Comparison of ENCODE assay signal across 16 cellular contexts in the genomic region with DNA sequence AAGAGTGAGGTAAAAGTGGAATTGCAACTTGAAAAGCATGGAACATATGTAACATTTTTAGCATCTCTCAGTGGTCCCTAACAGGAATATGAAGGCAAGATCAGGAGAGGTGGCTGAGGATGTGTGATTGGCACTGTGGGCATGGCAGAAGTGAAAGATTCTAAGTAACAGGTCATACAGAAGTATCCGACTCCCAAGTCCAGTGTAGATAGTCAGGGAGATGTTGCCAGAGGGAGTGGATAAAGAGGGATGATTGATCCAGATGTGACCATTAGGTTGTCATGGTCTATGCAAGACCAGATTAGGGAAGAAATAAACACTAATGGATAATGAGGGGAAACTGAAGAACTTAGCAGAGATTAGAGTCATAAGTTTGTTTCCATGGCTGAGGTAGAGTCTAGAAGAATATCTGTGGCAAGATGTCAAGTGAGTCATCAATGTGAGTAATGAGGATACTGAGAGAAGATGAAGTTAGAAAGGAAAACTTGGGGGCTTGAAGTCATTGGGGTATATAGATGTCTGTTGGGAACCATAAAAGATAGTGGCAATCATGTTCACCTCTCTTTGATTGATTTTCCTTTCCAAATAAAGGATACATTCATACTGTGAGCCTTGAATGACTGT. TPM values are rescaled to one million over a fixed set of nuclear protein-coding genes. Genes with fewer than 3 reads are reported as not detected.
DNase-seq lines count a peak whose midpoint lies in the region; ATAC-seq, FAIRE-seq and TF ChIP-seq lines count a peak whose summit lies in the region.
"Had no signal": no experiment of that assay in that cellular context is flagged by ENCODE, and none has a peak within 500 bp of the region (broad histone marks: within the 10 kb centered on the region; RNA-seq: fewer than 3 reads in every experiment).

No MANE protein-coding gene starts in this region.

- in situ Hi-C loops in ACHN (cut with HindIII; ENCODE audit: low pct_ligation_motif_present, low pct_unique_long_range_greater_than_20kb, low sequenced_read_pairs), result no loop called here

- H3K4me3 Mint-ChIP-seq in endodermal cell, result no peak overlapping the region
- H3K4me3 Mint-ChIP-seq: CD4-positive, CD25-positive, alpha-beta regulatory T cell had no signal

- peak; percentile 93 for FAIRE-seq in H54 (lab: Jason Lieb, UNC)

- H3K27ac ChIP-seq in heart right ventricle, result peak overlapping the region in 2 of 10 donors; percentile 4 to 5
- no peak overlapping the region for H3K27ac ChIP-seq in endodermal cell (ENCODE audit: low read depth, low read length)
- H3K27ac ChIP-seq: cardiac muscle cell, Peyer's patch had no signal

- no peaks in the 10 kb centered on the region for H3K27me3 Mint-ChIP-seq in endodermal cell (ENCODE audit: insufficient read depth)

- peaks cover 0 to 51% (median 0%) of the 10 kb centered on the region in 9 donors for H3K4me1 ChIP-seq in heart right ventricle
- H3K4me1 ChIP-seq in endodermal cell (ENCODE audit: control insufficient read depth, insufficient read depth, low read length), result no peaks in the 10 kb centered on the region
- H3K4me1 ChIP-seq: Peyer's patch had no signal

- H3K36me3 ChIP-seq in heart right ventricle, result peaks cover 0 to 33% (median 0%) of the 10 kb centered on the region in 9 donors
- no peaks in the 10 kb centered on the region for H3K36me3 ChIP-seq in endodermal cell (ENCODE audit: control insufficient read depth, insufficient read depth, low read length)
- H3K36me3 ChIP-seq: cardiac muscle cell, Peyer's patch had no signal

- no peaks in the 10 kb centered on the region for H3K9me3 Mint-ChIP-seq in endodermal cell
- H3K9me3 Mint-ChIP-seq: CD4-positive, CD25-positive, alpha-beta regulatory T cell had no signal

- no peaks in the 10 kb centered on the region for H3K9me3 ChIP-seq in heart right ventricle
- H3K9me3 ChIP-seq in endodermal cell (ENCODE audit: control insufficient read depth, low read length), result no peaks in the 10 kb centered on the region
- H3K9me3 ChIP-seq: Peyer's patch had no signal

- DNase-seq in ACHN (peak; percentile 23), H54 (ENCODE audit: insufficient read length, low spot score) (no peak), amniotic stem cell (lab: John Stamatoyannopoulos, UW) (peak; percentile 56), heart right ventricle (no peak), DMS 273 (lab: John Stamatoyannopoulos, UW; ENCODE audit: unreplicated experiment) (no peak), endodermal cell (no peak), AML-193 (lab: John Stamatoyannopoulos, UW) (no peak)
- DNase-seq: CD4-positive, CD25-positive, alpha-beta regulatory T cell; foreskin melanocyte; KG1; Peyer's patch; stimulated activated CD4-positive, alpha-beta T cell treated with anti-CD3 and anti-CD28 coated beads, Interleukin-12 subunit alpha, Interleukin-12 subunit beta, amount 100 ng/mL, for 4 hours had no signal

- intact Hi-C loops in heart right ventricle (cut with DNase I), result loop anchor here (1.0 to 10.0 kb wide), 10 partner anchors 45 to 162 kb away; no protein-coding TSS in a partner anchor

- H3K4me3 ChIP-seq in heart right ventricle (no peak overlapping the region), endodermal cell (ENCODE audit: low read length) (no peak overlapping the region)
- H3K4me3 ChIP-seq: cardiac muscle cell, Peyer's patch had no signal

- no peak for TF ChIP-seq POLR2A in H54 (IDR thresholded peaks at IDR 0.05; ENCODE audit: low read depth, low read length)

- no peak overlapping the region for H3K27ac Mint-ChIP-seq in endodermal cell
- H3K27ac Mint-ChIP-seq: CD4-positive, CD25-positive, alpha-beta regulatory T cell had no signal

- TF ChIP-seq CTCF in heart right ventricle (IDR thresholded peaks at IDR 0.05), result no peak
- no peak for TF ChIP-seq CTCF in endodermal cell (conservative IDR thresholded peaks at IDR 0.05)

- no peaks in the 10 kb centered on the region for H3K4me1 Mint-ChIP-seq in endodermal cell
- H3K4me1 Mint-ChIP-seq: CD4-positive, CD25-positive, alpha-beta regulatory T cell had no signal

- no peaks in the 10 kb centered on the region for H3K36me3 Mint-ChIP-seq in endodermal cell (ENCODE audit: low read depth)
- H3K36me3 Mint-ChIP-seq: CD4-positive, CD25-positive, alpha-beta regulatory T cell had no signal

- ATAC-seq in heart right ventricle (peak in 6 of 8 donors; percentile 8 to 71 (median 28)), HG03045 (IDR thresholded peaks at IDR 0.05; ENCODE audit: unreplicated experiment) (no peak)
- ATAC-seq: HCT116 had no signal

- H3K27me3 ChIP-seq in heart right ventricle (no peaks in the 10 kb centered on the region), endodermal cell (ENCODE audit: control insufficient read depth, insufficient read depth, low read length, poor library complexity, severe bottlenecking) (no peaks in the 10 kb centered on the region)
- H3K27me3 ChIP-seq: cardiac muscle cell, Peyer's patch had no signal

- WGBS in heart right ventricle, 2 donors, result 87 to 93% methylated on average over 1 of the region's 1 CpG
- 88 to 93% methylated on average over 1 of the region's 1 CpG for WGBS in endodermal cell (ENCODE audit: insufficient coverage in 1 of 2, insufficient read length in 1 of 2), 2 experiments

- H3K9ac ChIP-seq in endodermal cell (ENCODE audit: extremely low read depth, low read length, poor library complexity, severe bottlenecking), result no peak overlapping the region

RNA-seq across cellular contexts. Expression of a gene that starts 23.9 kb away (rescaled TPM):
- under 1 TPM in 4 of 10 donors, not detected in 6; 0.38 to 0.45 (median 0.40) TPM for total RNA-seq in heart right ventricle
- polyA plus RNA-seq in heart right ventricle, result under 1 TPM in 1 of 2 donors, not detected in 1; 0.06 TPM
- under 1 TPM; 0.26 to 0.35 TPM for total RNA-seq in endodermal cell
- polyA plus RNA-seq in endodermal cell (2013, experiment 1 of 2), result not detected
- not detected for polyA plus RNA-seq in endodermal cell (2013, experiment 2 of 2)
- total RNA-seq: cardiac muscle cell; CD4-positive, CD25-positive, alpha-beta regulatory T cell; left lobe of liver had no signal
- polyA plus RNA-seq: cardiac muscle cell; CD4-positive, CD25-positive, alpha-beta regulatory T cell had no signal

RNA-seq across cellular contexts. Expression of a gene that starts 33.7 kb away (rescaled TPM):
- total RNA-seq in heart right ventricle, result 10 to 100 TPM in 1 of 10 donors, 1 to 10 TPM in 9; 4.7 to 10.9 (median 7.0) TPM
- polyA plus RNA-seq in heart right ventricle, result 1 to 10 TPM; 4.0 to 8.1 TPM
- total RNA-seq in endodermal cell, result 1 to 10 TPM; 6.4 to 6.8 TPM
- 12.6 TPM for polyA plus RNA-seq in endodermal cell (2013, experiment 1 of 2)
- 14.1 TPM for polyA plus RNA-seq in endodermal cell (2013, experiment 2 of 2)

Comparison
In these comparisons a context has a peak if more than half of its experiments do, and no peak if none do; other contexts are left out.
1. DNase-seq: peak in ACHN (single experiment) and amniotic stem cell (single experiment); none in H54 (single experiment), heart right ventricle (0 of 2), DMS 273 (single experiment), endodermal cell (single experiment) and AML-193 (0 of 2).